In the genomic region with DNA sequence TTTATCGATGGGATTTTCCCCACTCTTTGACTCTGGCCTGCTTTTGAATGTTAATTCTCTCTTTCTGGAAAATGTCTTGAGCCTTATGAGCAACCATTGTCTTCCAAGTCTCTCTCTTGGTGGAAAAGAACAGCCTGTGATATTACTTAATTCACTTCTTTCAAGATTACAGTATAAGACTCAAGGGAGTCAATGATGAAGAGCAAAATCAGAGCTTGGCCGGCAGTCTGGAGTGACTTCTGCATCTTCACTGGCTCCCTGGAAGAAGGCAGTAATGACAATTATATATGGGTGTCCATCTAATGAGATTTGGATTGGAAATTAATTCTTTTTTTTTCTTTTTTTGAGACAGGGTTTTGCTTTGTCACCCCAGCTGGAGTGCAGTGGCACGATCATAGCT, we compare ENCODE assay signal across 18 cellular contexts.
"Had no signal": no experiment of that assay in that cellular context is flagged by ENCODE, and none has a peak within 500 bp of the region (broad histone marks: within the 10 kb centered on the region; RNA-seq: fewer than 3 reads in every experiment).

No MANE protein-coding gene starts in this region.

- H3K4me3 ChIP-seq: esophagus muscularis mucosa, gastrocnemius medialis, mucosa of descending colon, suprapubic skin, tibial artery, upper lobe of left lung, uterus had no signal

- H3K9me3 Mint-ChIP-seq: dendritic cell treated with granulocyte-macrophage colony-stimulating factor and Interleukin-4, amounts not matched to agents 40 ng/mL and 50 ng/mL, for 4 days; stimulated activated effector memory CD8-positive, alpha-beta T cell treated with anti-CD3 and anti-CD28 coated beads, Interleukin-12 subunit alpha, Interleukin-12 subunit beta, amount 100 ng/mL, for 72 hours had no signal

- H3K4me1 ChIP-seq: esophagus muscularis mucosa, gastrocnemius medialis, suprapubic skin, uterus had no signal

- H3K27me3 ChIP-seq: esophagus muscularis mucosa, gastrocnemius medialis, neutrophil, suprapubic skin, tibial artery, upper lobe of left lung, uterus had no signal

- DNase-seq: effector memory CD8-positive, alpha-beta T cell; gastrocnemius medialis; mucosa of descending colon; naive thymus-derived CD8-positive, alpha-beta T cell; stimulated activated CD4-positive, alpha-beta T cell treated with anti-CD3 and anti-CD28 coated beads, Interleukin-4, amount 100 ng/mL, for 1 hour; stimulated activated CD8-positive, alpha-beta memory T cell treated with anti-CD3 and anti-CD28 coated beads, Interleukin-4, amount 100 ng/mL, for 48 hours; stimulated activated naive CD8-positive, alpha-beta T cell treated with anti-CD3 and anti-CD28 coated beads, Interleukin-15, Interleukin-2, amounts not matched to agents 100 U/mL and 50 U/mL, for 24 hours; tibial artery; upper lobe of left lung; uterus had no signal

- H3K27ac ChIP-seq: epithelial cell of prostate, esophagus muscularis mucosa, gastrocnemius medialis, neutrophil, suprapubic skin, tibial artery, upper lobe of left lung, uterus had no signal

- ATAC-seq: effector memory CD8-positive, alpha-beta T cell; gastrocnemius medialis; mucosa of descending colon; naive thymus-derived CD8-positive, alpha-beta T cell; stimulated activated effector memory CD8-positive, alpha-beta T cell treated with anti-CD3 and anti-CD28 coated beads, Interleukin-12 subunit alpha, Interleukin-12 subunit beta, amount 100 ng/mL, for 72 hours; stimulated activated naive CD8-positive, alpha-beta T cell treated with anti-CD3 and anti-CD28 coated beads, Interleukin-15, Interleukin-2, amounts not matched to agents 100 U/mL and 50 U/mL, for 24 hours had no signal

- H3K9me3 ChIP-seq: esophagus muscularis mucosa, gastrocnemius medialis, mucosa of descending colon, neutrophil, suprapubic skin, tibial artery, upper lobe of left lung, uterus had no signal

- H3K27me3 Mint-ChIP-seq: dendritic cell treated with granulocyte-macrophage colony-stimulating factor and Interleukin-4, amounts not matched to agents 40 ng/mL and 50 ng/mL, for 4 days had no signal

- H3K4me1 Mint-ChIP-seq: stimulated activated effector memory CD8-positive, alpha-beta T cell treated with anti-CD3 and anti-CD28 coated beads, Interleukin-12 subunit alpha, Interleukin-12 subunit beta, amount 100 ng/mL, for 72 hours had no signal

- H3K4me3 Mint-ChIP-seq: dendritic cell treated with granulocyte-macrophage colony-stimulating factor and Interleukin-4, amounts not matched to agents 40 ng/mL and 50 ng/mL, for 4 days; effector memory CD8-positive, alpha-beta T cell; naive thymus-derived CD8-positive, alpha-beta T cell; stimulated activated effector memory CD8-positive, alpha-beta T cell treated with anti-CD3 and anti-CD28 coated beads, Interleukin-12 subunit alpha, Interleukin-12 subunit beta, amount 100 ng/mL, for 72 hours had no signal

- H3K36me3 Mint-ChIP-seq: naive thymus-derived CD8-positive, alpha-beta T cell; stimulated activated effector memory CD8-positive, alpha-beta T cell treated with anti-CD3 and anti-CD28 coated beads, Interleukin-12 subunit alpha, Interleukin-12 subunit beta, amount 100 ng/mL, for 72 hours had no signal

- H3K36me3 ChIP-seq: esophagus muscularis mucosa, gastrocnemius medialis, neutrophil, suprapubic skin, tibial artery, upper lobe of left lung, uterus had no signal

- FAIRE-seq: colon, keratinocyte had no signal

- H3K27ac Mint-ChIP-seq: dendritic cell treated with granulocyte-macrophage colony-stimulating factor and Interleukin-4, amounts not matched to agents 40 ng/mL and 50 ng/mL, for 4 days; effector memory CD8-positive, alpha-beta T cell; stimulated activated effector memory CD8-positive, alpha-beta T cell treated with anti-CD3 and anti-CD28 coated beads, Interleukin-12 subunit alpha, Interleukin-12 subunit beta, amount 100 ng/mL, for 72 hours had no signal
